ENCODE assay signal across 32 cellular contexts in the genomic region with DNA sequence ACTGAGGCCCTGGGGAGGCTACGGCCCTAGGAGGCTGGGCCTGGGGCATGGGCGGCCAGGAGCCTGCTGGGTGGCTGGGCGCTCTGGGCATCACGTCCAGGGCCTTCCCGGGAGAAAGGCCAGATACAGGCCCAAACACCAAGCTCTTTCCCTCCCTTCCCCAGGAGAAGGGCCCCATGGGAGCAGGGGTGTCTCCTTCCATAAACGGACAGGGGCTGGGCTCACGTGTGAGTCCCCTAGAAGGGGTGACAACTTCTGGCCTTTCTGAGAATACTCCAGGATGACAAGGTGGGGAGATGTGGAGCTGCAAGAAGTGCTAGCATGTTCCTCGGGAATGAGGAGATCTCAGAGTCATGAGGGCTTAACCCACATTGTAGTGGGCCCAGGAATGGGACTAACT. TPM values are rescaled to one million over a fixed set of nuclear protein-coding genes. Genes with fewer than 3 reads are reported as not detected.
"Had no signal": no experiment of that assay in that cellular context is flagged by ENCODE, and none has a peak within 500 bp of the region (broad histone marks: within the 10 kb centered on the region; RNA-seq: fewer than 3 reads in every experiment).

No MANE protein-coding gene starts in this region.

- H3K9me3 ChIP-seq: neutrophil, right lobe of liver, suprapubic skin, testis, transverse colon, upper lobe of right lung, uterus had no signal

- H3K36me3 ChIP-seq: neural progenitor cell, neutrophil, ovary, right lobe of liver, spleen, suprapubic skin, tibial artery, transverse colon, upper lobe of right lung, uterus had no signal

- H2AFZ ChIP-seq: neural progenitor cell, parathyroid adenoma had no signal

- H3K4me1 ChIP-seq: neural progenitor cell, parathyroid adenoma, psoas muscle, right lobe of liver, transverse colon, upper lobe of right lung, uterus had no signal

- H3K9ac ChIP-seq: neural progenitor cell, parathyroid adenoma had no signal

- H3K27me3 ChIP-seq: neural progenitor cell, neutrophil, ovary, right lobe of liver, testis, tibial artery, uterus had no signal

- H3K4me2 ChIP-seq: neural progenitor cell, smooth muscle cell had no signal

- H3K27ac ChIP-seq: neural progenitor cell, ovary, parathyroid adenoma, psoas muscle, right lobe of liver, skin epidermis, spleen, suprapubic skin, testis, transverse colon, upper lobe of right lung, uterus had no signal

- DNase-seq: naive thymus-derived CD4-positive, alpha-beta T cell; natural killer cell; nucleus accumbens; ovary; psoas muscle; right cardiac atrium; right lobe of liver; spleen; stimulated activated CD4-positive, alpha-beta T cell treated with anti-CD3 and anti-CD28 coated beads, Interleukin-12 subunit alpha, Interleukin-12 subunit beta, amount 100 ng/mL, for 4 hours; stimulated activated CD4-positive, alpha-beta T cell treated with anti-CD3 and anti-CD28 coated beads, Interleukin-1b, Interleukin-23, amount 100 ng/mL, for 48 hours; stimulated activated CD4-positive, alpha-beta T cell treated with anti-CD3 and anti-CD28 coated beads, Interleukin-4, amount 100 ng/mL, for 1 hour; stimulated activated CD4-positive, alpha-beta T cell treated with anti-CD3 and anti-CD28 coated beads, Interleukin-4, amount 100 ng/mL, for 4 hours; stimulated activated CD8-positive, alpha-beta memory T cell treated with anti-CD3 and anti-CD28 coated beads, Interleukin-4, amount 100 ng/mL, for 48 hours; stimulated activated naive CD4-positive, alpha-beta T cell; stimulated activated naive CD8-positive, alpha-beta T cell treated with anti-CD3 and anti-CD28 coated beads, Interleukin-15, amount 100 ng/mL, for 72 hours; stimulated activated naive CD8-positive, alpha-beta T cell treated with anti-CD3 and anti-CD28 coated beads, Interleukin-15, Interleukin-2, amounts not matched to agents 100 U/mL and 50 U/mL, for 24 hours; substantia nigra; testis; tibial artery; transverse colon; upper lobe of right lung; uterus had no signal

- H3K79me2 ChIP-seq: parathyroid adenoma had no signal

- H3K4me3 ChIP-seq: neural progenitor cell, ovary, psoas muscle, right lobe of liver, skin epidermis, smooth muscle cell, spleen, suprapubic skin, testis, tibial artery, transverse colon, upper lobe of right lung, uterus had no signal

RNA-seq across cellular contexts. Expression of a gene that starts 19.5 kb away (rescaled TPM):
- total RNA-seq: naive thymus-derived CD4-positive, alpha-beta T cell; natural killer cell; omental fat pad; right cardiac atrium; spleen had no signal
- polyA plus RNA-seq: naive thymus-derived CD4-positive, alpha-beta T cell; neural cell; ovary; right cardiac atrium had no signal

RNA-seq across cellular contexts. Expression of a gene that starts 23.5 kb away (rescaled TPM):
- total RNA-seq: renal cortical epithelial cell, right cardiac atrium, testis had no signal
- polyA plus RNA-seq: neural cell, right cardiac atrium had no signal

RNA-seq across cellular contexts. Expression of a gene that starts 37.6 kb away (rescaled TPM):
- total RNA-seq: progenitor cell of endocrine pancreas, renal cortical epithelial cell had no signal
- polyA plus RNA-seq: neural cell had no signal
